ENCODE assay signal across 17 cellular contexts in the genomic region with DNA sequence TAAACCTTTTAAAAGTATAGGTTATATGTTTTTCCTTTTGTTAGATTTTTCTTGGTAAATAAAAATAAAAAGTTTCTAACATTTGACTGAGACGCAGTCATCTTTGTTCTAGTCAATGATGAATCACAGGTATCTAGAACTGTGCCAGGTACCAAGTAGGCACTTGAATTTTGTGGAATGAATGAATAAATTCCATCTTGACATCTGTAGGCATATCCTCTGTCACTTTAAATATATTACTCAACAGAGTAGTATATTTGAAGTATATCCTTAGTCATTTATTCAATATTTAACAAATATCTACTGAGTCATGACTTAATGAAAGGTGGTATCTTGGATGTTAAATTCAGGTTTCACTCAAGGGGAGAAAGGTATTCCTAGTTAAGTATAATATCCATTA.
DNase-seq lines count a peak whose midpoint lies in the region; ATAC-seq and TF ChIP-seq lines count a peak whose summit lies in the region.
"Had no signal": no experiment of that assay in that cellular context is flagged by ENCODE, and none has a peak within 500 bp of the region (broad histone marks: within the 10 kb centered on the region; RNA-seq: fewer than 3 reads in every experiment).

No MANE protein-coding gene starts in this region.

- H3K9me3 ChIP-seq in PC-3 (ENCODE audit: low read length) (0 out of 2 replicates have a peak, but pooled peaks cover 6% of the 10 kb centered on the region), RWPE2 (ENCODE audit: severe bottlenecking) (no peaks in the 10 kb centered on the region)
- H3K9me3 ChIP-seq: Caco-2 had no signal

- DNase-seq in PC-3 (peak; percentile 42), RWPE2 (ENCODE audit: low spot score) (no peak), epithelial cell of prostate (ENCODE audit: low read depth, low spot score) (peak; percentile 12), kidney tubule cell (ENCODE audit: low spot score) (peak; percentile 45), KBM-7 (no peak), hepatic stellate cell (ENCODE audit: low spot score) (no peak)
- no peak for DNase-seq in activated CD4-positive, alpha-beta T cell treated with anti-CD3 and anti-CD28 coated beads for 1 hour
- DNase-seq: AML-193; Caco-2; CD4-positive, alpha-beta T cell; DMS153; DND-41; EL; H9 had no signal

- BruUV-seq in PC-3 (replicated peaks; lab: Mats Ljungman, UMichigan): no TSS peak

- H3K27me3 ChIP-seq in PC-3 (ENCODE audit: low read length) (no peaks in the 10 kb centered on the region), RWPE2 (ENCODE audit: insufficient read depth, poor library complexity, severe bottlenecking) (no peaks in the 10 kb centered on the region)

- CTCF ChIA-PET in PC-3 (lab: Charles Lee): no interaction called here

- intact Hi-C loops in PC-3 (cut with micrococcal nuclease): no loop called here

- H3K4me1 ChIP-seq in PC-3 (ENCODE audit: insufficient read depth, low read length): no peaks in the 10 kb centered on the region
- peaks cover 12% of the 10 kb centered on the region for H3K4me1 ChIP-seq in RWPE2 (ENCODE audit: insufficient read depth, poor library complexity, severe bottlenecking)
- H3K4me1 ChIP-seq: Caco-2 had no signal

- no peak overlapping the region for H2AFZ ChIP-seq in PC-3 (ENCODE audit: low read length)

- H3K4me3 ChIP-seq in PC-3 (ENCODE audit: low read length) (no peak overlapping the region), RWPE2 (ENCODE audit: severe bottlenecking) (no peak overlapping the region)
- H3K4me3 ChIP-seq: GM12878 had no signal

- H3K27ac ChIP-seq in PC-3 (ENCODE audit: low read length) (no peak overlapping the region; the same call in 1 of the 2 replicates), RWPE2 (ENCODE audit: poor library complexity, severe bottlenecking) (peak overlapping the region; percentile 21), epithelial cell of prostate (no peak overlapping the region)
- H3K27ac ChIP-seq: C4-2B, KMS-11 had no signal

- H3K9ac ChIP-seq in PC-3 (ENCODE audit: low read length): no peak overlapping the region
- H3K9ac ChIP-seq: KMS-11 had no signal

- H4K20me1 ChIP-seq in PC-3 (ENCODE audit: low read length): no peaks in the 10 kb centered on the region

- no peak overlapping the region for H3K4me2 ChIP-seq in PC-3 (ENCODE audit: low read length)
- H3K4me2 ChIP-seq: KMS-11 had no signal

- no peak for ATAC-seq in PC-3
- ATAC-seq in RWPE2 (ENCODE audit: low read depth): peak; percentile 85
- ATAC-seq: GM12878 had no signal

- H3F3A ChIP-seq in PC-3 (ENCODE audit: low read length, unreplicated experiment): no peaks in the 10 kb centered on the region

- POLR2A ChIA-PET in PC-3 (lab: Charles Lee; ENCODE audit: unreplicated experiment): no interaction called here

- H3K36me3 ChIP-seq in PC-3 (ENCODE audit: low read depth, low read length): no peaks in the 10 kb centered on the region
- H3K36me3 ChIP-seq in RWPE2 (ENCODE audit: low read depth): no peaks in the 10 kb centered on the region

- no peak for TF ChIP-seq CTCF in PC-3 (conservative IDR thresholded peaks at IDR 0.05; ENCODE audit: low read depth, low read length)
- no peak for TF ChIP-seq CTCF in RWPE2 (IDR thresholded peaks at IDR 0.05; ENCODE audit: poor library complexity, severe bottlenecking)

- no peaks in the 10 kb centered on the region for H3K9me2 ChIP-seq in PC-3 (replicated peaks; ENCODE audit: low read length)

- in situ Hi-C loops in KBM-7 (cut with MboI; ENCODE audit: low pct_unique_long_range_greater_than_20kb, low sequenced_read_pairs): no loop called here

- H3K79me2 ChIP-seq in PC-3 (ENCODE audit: low read length): no peaks in the 10 kb centered on the region

Comparison
In these comparisons a context has a peak if more than half of its experiments do, and no peak if none do; other contexts are left out.
1. DNase-seq: peak in PC-3 (single experiment), epithelial cell of prostate (single experiment) and kidney tubule cell (single experiment); none in RWPE2 (single experiment), activated CD4-positive, alpha-beta T cell treated with anti-CD3 and anti-CD28 coated beads for 1 hour (single experiment), KBM-7 (single experiment) and hepatic stellate cell (single experiment).